In the genomic region with DNA sequence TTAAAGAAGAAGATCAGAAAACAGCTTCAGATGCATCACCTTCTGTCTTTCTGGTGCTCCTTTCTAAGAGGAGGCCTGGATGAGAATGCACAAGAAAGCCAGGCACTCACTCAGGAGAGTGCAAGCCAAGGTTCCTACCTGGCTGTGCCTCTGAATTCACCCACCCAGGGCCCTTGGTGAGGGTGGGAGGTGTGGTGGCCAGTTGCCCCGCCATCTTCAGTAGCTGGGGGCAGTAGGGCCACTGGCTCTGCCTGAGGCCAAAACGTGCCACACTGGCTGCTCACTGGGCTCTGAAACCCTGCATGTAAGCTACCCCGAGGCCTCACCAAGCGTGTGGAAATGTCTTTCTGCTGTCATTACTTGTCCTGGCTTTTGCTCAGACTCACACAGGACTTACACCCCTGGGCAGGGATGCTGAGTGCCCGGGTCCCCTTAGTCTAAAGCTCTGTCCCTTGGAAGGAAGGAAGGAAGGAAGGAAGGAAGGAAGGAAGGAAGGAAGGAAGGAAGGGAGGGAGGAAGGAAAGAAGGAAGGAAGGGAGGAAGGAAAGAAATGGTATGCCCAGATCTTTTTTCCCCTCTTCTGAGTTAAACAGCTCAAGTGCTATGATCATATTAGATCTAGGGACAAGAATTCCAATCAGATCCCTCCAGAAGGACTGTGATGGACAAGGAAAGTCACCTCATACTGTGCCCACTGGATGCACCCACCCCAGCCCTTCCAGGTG, we compare ENCODE assay signal across 19 cellular contexts. TPM values are rescaled to one million over a fixed set of nuclear protein-coding genes. Genes with fewer than 3 reads are reported as not detected.
DNase-seq lines count a peak whose midpoint lies in the region; ATAC-seq and TF ChIP-seq lines count a peak whose summit lies in the region.
"Had no signal": no experiment of that assay in that cellular context is flagged by ENCODE, and none has a peak within 500 bp of the region (broad histone marks: within the 10 kb centered on the region; RNA-seq: fewer than 3 reads in every experiment).

No MANE protein-coding gene starts in this region.

- DNase-seq in cardiac muscle cell (ENCODE audit: low read depth in 1 of 2, low spot score in 1 of 2) (no peak), heart right ventricle (no peak), T-cell (no peak), memory B cell (ENCODE audit: low spot score in 2 of 2) (no peak), upper lobe of left lung (no peak), NCI-H2081 treated with DMSO at 0.1 percent for 48 hours (lab: John Stamatoyannopoulos, UW) (no peak), GM03348 (ENCODE audit: low spot score) (no peak)
- DNase-seq: activated CD4-positive, alpha-beta T cell treated with anti-CD3 and anti-CD28 coated beads for 4 hours; DMS153; midbrain; NCI-H146; NCI-H345; Right ventricle myocardium superior; stimulated activated naive CD4-positive, alpha-beta T cell treated with Interleukin-2 at 50 U/mL for 16 hours; T-helper 9 cell; uterus had no signal

- H3K9me3 ChIP-seq in cardiac muscle cell (ENCODE audit: low read depth) (no peaks in the 10 kb centered on the region), heart right ventricle (no peaks in the 10 kb centered on the region), upper lobe of left lung (no peaks in the 10 kb centered on the region)
- H3K9me3 ChIP-seq: esophagus muscularis mucosa, uterus had no signal

- H3K36me3 Mint-ChIP-seq in T-cell, result no peaks in the 10 kb centered on the region
- no peaks in the 10 kb centered on the region for H3K36me3 Mint-ChIP-seq in memory B cell

- H3K27me3 ChIP-seq in cardiac muscle cell, result no peaks in the 10 kb centered on the region
- no peaks in the 10 kb centered on the region for H3K27me3 ChIP-seq in heart right ventricle
- H3K27me3 ChIP-seq in upper lobe of left lung, result no peaks in the 10 kb centered on the region
- H3K27me3 ChIP-seq: esophagus muscularis mucosa, uterus had no signal

- H3K4me3 ChIP-seq in cardiac muscle cell (no peak overlapping the region), heart right ventricle (no peak overlapping the region), upper lobe of left lung (no peak overlapping the region)
- H3K4me3 ChIP-seq: esophagus muscularis mucosa, uterus had no signal

- H3K4me1 ChIP-seq in cardiac muscle cell (ENCODE audit: low read depth) (peaks cover 39% of the 10 kb centered on the region), heart right ventricle (peaks cover 18 to 41% (median 26%) of the 10 kb centered on the region in 9 donors), upper lobe of left lung (peaks cover 15 to 23% (median 18%) of the 10 kb centered on the region in 4 donors)
- H3K4me1 ChIP-seq: uterus had no signal

- H3K4me3 Mint-ChIP-seq in T-cell (peak overlapping the region in 1 of 3 donors; percentile 97), memory B cell (peak overlapping the region; percentile 18)
- H3K4me3 Mint-ChIP-seq: dendritic cell treated with granulocyte-macrophage colony-stimulating factor and Interleukin-4, amounts not matched to agents 40 ng/mL and 50 ng/mL, for 4 days had no signal

- no peak for TF ChIP-seq EP300 in upper lobe of left lung (IDR thresholded peaks at IDR 0.05)

- TF ChIP-seq CTCF in cardiac muscle cell (IDR thresholded peaks at IDR 0.05; ENCODE audit: low read depth, low read length) (no peak), heart right ventricle (IDR thresholded peaks at IDR 0.05) (no peak), upper lobe of left lung (IDR thresholded peaks at IDR 0.05) (no peak)

- H3K36me3 ChIP-seq in cardiac muscle cell (no peaks in the 10 kb centered on the region), heart right ventricle (no peaks in the 10 kb centered on the region), upper lobe of left lung (no peaks in the 10 kb centered on the region)
- H3K36me3 ChIP-seq: esophagus muscularis mucosa, uterus had no signal

- H3K27ac ChIP-seq in cardiac muscle cell (peak overlapping the region; percentile 92), heart right ventricle (peak overlapping the region in 2 of 10 donors; percentile 66 to 91), upper lobe of left lung (peak overlapping the region in 3 of 4 donors; percentile 5 to 24 (median 22))
- H3K27ac ChIP-seq: esophagus muscularis mucosa had no signal

- H3K4me1 Mint-ChIP-seq in T-cell (peaks cover 64 to 68% (median 66%) of the 10 kb centered on the region in 3 donors), memory B cell (peaks cover 45% of the 10 kb centered on the region)

- no peak for TF ChIP-seq POLR2A in upper lobe of left lung (IDR thresholded peaks at IDR 0.05)

- ATAC-seq in heart right ventricle (no peak), T-cell (replicated peaks in 1 of 4) (no peak), memory B cell (ENCODE audit: low read depth) (no peak), upper lobe of left lung (ENCODE audit: low FRiP score in 2 of 2) (no peak), GM21825 (IDR thresholded peaks at IDR 0.05; ENCODE audit: unreplicated experiment) (no peak)

- CTCF ChIA-PET in T-cell (lab: Charles Lee), result interaction anchor here (0.6 to 3.2 kb wide), 10 partner anchors 12 to 489 kb away, joined by 3 to 23 read pairs (median 4); no protein-coding TSS in a partner anchor

- WGBS in heart right ventricle, 2 donors, result 69 to 82% methylated on average over 5 of the region's 5 CpGs
- 93% methylated on average over 5 of the region's 5 CpGs for WGBS in upper lobe of left lung, 2 donors

- H3K9me3 Mint-ChIP-seq in T-cell (no peaks in the 10 kb centered on the region), memory B cell (no peaks in the 10 kb centered on the region)
- H3K9me3 Mint-ChIP-seq: dendritic cell treated with granulocyte-macrophage colony-stimulating factor and Interleukin-4, amounts not matched to agents 40 ng/mL and 50 ng/mL, for 4 days had no signal

- H3K27ac Mint-ChIP-seq in T-cell (peak overlapping the region; percentile 98 to 100), memory B cell (peak overlapping the region; percentile 99)
- H3K27ac Mint-ChIP-seq: dendritic cell treated with granulocyte-macrophage colony-stimulating factor and Interleukin-4, amounts not matched to agents 40 ng/mL and 50 ng/mL, for 4 days had no signal

- intact Hi-C loops in heart right ventricle (cut with DNase I), result no loop called here

- H3K27me3 Mint-ChIP-seq in T-cell, result no peaks in the 10 kb centered on the region
- no peaks in the 10 kb centered on the region for H3K27me3 Mint-ChIP-seq in memory B cell

- POLR2A ChIA-PET in T-cell (lab: Charles Lee), result interaction anchor here (0.6 kb wide), 2 partner anchors 9 to 58 kb away, joined by 3 to 6 read pairs; no protein-coding TSS in a partner anchor

RNA-seq across cellular contexts. Expression of a gene that starts 8.5 kb away (rescaled TPM):
- total RNA-seq in cardiac muscle cell, result 1,389 and 2,258 TPM in 2 replicates
- polyA plus RNA-seq in cardiac muscle cell, result 544 and 632 TPM in 2 replicates
- total RNA-seq in heart right ventricle, result 100 to 1,000 TPM; 110 to 204 (median 156) TPM
- polyA plus RNA-seq in heart right ventricle, result 10 to 100 TPM; 35.9 to 84.8 TPM
- 100 to 1,000 TPM; 209 to 386 (median 323) TPM for total RNA-seq in T-cell
- 100 to 1,000 TPM in 4 of 6 donors, 10 to 100 TPM in 2; 45.6 to 270 (median 154) TPM for total RNA-seq in upper lobe of left lung
